Comparison of ENCODE assay signal across 9 cellular contexts in genomic region chr2:96873651-96874096, GRCh38. TPM values are rescaled to one million over a fixed set of nuclear protein-coding genes. Genes with fewer than 3 reads are reported as not detected.
DNase-seq lines count a peak whose midpoint lies in the region; ATAC-seq, FAIRE-seq and TF ChIP-seq lines count a peak whose summit lies in the region.
"Had no signal": no experiment of that assay in that cellular context is flagged by ENCODE, and none has a peak within 500 bp of the region (broad histone marks: within the 10 kb centered on the region; RNA-seq: fewer than 3 reads in every experiment).

No MANE protein-coding gene starts in this region.

- peaks cover 25% of the 10 kb centered on the region for H3K4me1 ChIP-seq in effector memory CD4-positive, alpha-beta T cell (ENCODE audit: control insufficient read depth, insufficient read depth, low read length, poor library complexity, severe bottlenecking)
- peaks cover 45 to 57% of the 10 kb centered on the region in 2 experiments for H3K4me1 ChIP-seq in trophoblast cell (ENCODE audit: control insufficient read depth in 1 of 2, insufficient read depth in 2 of 2, low read length in 2 of 2)

- DNase-seq in GM12891 (ENCODE audit: insufficient read length, low spot score) (no peak), trophoblast cell (peak in 1 of 2 donors; percentile 46), NCI-H1930 (lab: John Stamatoyannopoulos, UW) (no peak)
- no peak for DNase-seq in effector memory CD4-positive, alpha-beta T cell
- DNase-seq: activated effector memory CD4-positive, alpha-beta T cell treated with anti-CD3 and anti-CD28 coated beads, Interleukin-2, amount 50 U/mL, for 16 hours; NCI-H446 had no signal

- ATAC-seq in GM18861 (IDR thresholded peaks at IDR 0.05; ENCODE audit: unreplicated experiment) (no peak), HG02884 (IDR thresholded peaks at IDR 0.05; ENCODE audit: unreplicated experiment) (no peak)

- FAIRE-seq in GM12891 (lab: Jason Lieb, UNC) = no peak
- FAIRE-seq: endometrium had no signal

- H3K4ac ChIP-seq in trophoblast cell (ENCODE audit: low read depth, low read length) = peak overlapping the region; percentile 35

- H3K23ac ChIP-seq in trophoblast cell (ENCODE audit: low read length) = no peak overlapping the region

- H3K27me3 ChIP-seq in effector memory CD4-positive, alpha-beta T cell (replicated peaks; ENCODE audit: control insufficient read depth, insufficient read depth, low read length, poor library complexity, severe bottlenecking) = no peaks in the 10 kb centered on the region
- no peaks in the 10 kb centered on the region for H3K27me3 ChIP-seq in trophoblast cell (ENCODE audit: insufficient read depth, low read length)

- no peak overlapping the region for H3K4me3 ChIP-seq in effector memory CD4-positive, alpha-beta T cell (ENCODE audit: insufficient read depth, low read depth, low read length, poor library complexity, severe bottlenecking)
- no peak overlapping the region for H3K4me3 ChIP-seq in trophoblast cell (ENCODE audit: low read depth, low read length)

- peak overlapping the region; percentile 79 for H2BK5ac ChIP-seq in trophoblast cell (ENCODE audit: low read depth, low read length, poor library complexity)

- peak overlapping the region; percentile 37 for H3K4me2 ChIP-seq in trophoblast cell (ENCODE audit: low read length)

- H4K91ac ChIP-seq in trophoblast cell (ENCODE audit: low read depth, low read length) = peak overlapping the region; percentile 90

- H3K79me2 ChIP-seq in trophoblast cell (ENCODE audit: control insufficient read depth, insufficient read depth, low read length, poor library complexity) = peaks cover 26% of the 10 kb centered on the region

- H3K9me3 ChIP-seq in effector memory CD4-positive, alpha-beta T cell (ENCODE audit: control insufficient read depth, low read length) = no peaks in the 10 kb centered on the region
- peaks cover 4% of the 10 kb centered on the region for H3K9me3 ChIP-seq in trophoblast cell (ENCODE audit: insufficient read depth, low read depth, low read length)

- no peak for TF ChIP-seq POLR2A in GM12891 (IDR thresholded peaks at IDR 0.05; ENCODE audit: low read depth, low read length)

- H4K8ac ChIP-seq in trophoblast cell (ENCODE audit: low read depth, low read length) = peak overlapping the region; percentile 69

- H3K9ac ChIP-seq in trophoblast cell (ENCODE audit: low read length) = no peak overlapping the region

- peak overlapping the region; percentile 89 for H2BK12ac ChIP-seq in trophoblast cell (ENCODE audit: low read length)

- H3K79me1 ChIP-seq in trophoblast cell (ENCODE audit: low read length) = peaks cover 72% of the 10 kb centered on the region

- peak overlapping the region; percentile 75 for H4K12ac ChIP-seq in trophoblast cell (ENCODE audit: low read depth, low read length)

- H3K27ac ChIP-seq in effector memory CD4-positive, alpha-beta T cell (ENCODE audit: insufficient read depth, low read length, poor library complexity, severe bottlenecking) = peak overlapping the region; percentile 33
- H3K27ac ChIP-seq in trophoblast cell (ENCODE audit: low read depth, low read length) = peak overlapping the region; percentile 90

- WGBS in trophoblast cell (ENCODE audit: extremely low coverage, insufficient coverage, insufficient read length) = no CpG with 5 or more reads among the region's 8 CpGs

- H3K36me3 ChIP-seq in effector memory CD4-positive, alpha-beta T cell (ENCODE audit: control insufficient read depth, insufficient read depth, low read length) = no peaks in the 10 kb centered on the region
- H3K36me3 ChIP-seq in trophoblast cell (ENCODE audit: control insufficient read depth in 1 of 2, insufficient read depth in 2 of 2, low read length in 2 of 2) = no peaks in the 10 kb centered on the region

- H2AK5ac ChIP-seq in trophoblast cell (ENCODE audit: low read length) = peak overlapping the region; percentile 73

- peak overlapping the region; percentile 77 for H2BK120ac ChIP-seq in trophoblast cell (ENCODE audit: insufficient read depth, low read length, poor library complexity)

- peak overlapping the region; percentile 54 for H3K18ac ChIP-seq in trophoblast cell (ENCODE audit: low read length)

- H2AFZ ChIP-seq in trophoblast cell (ENCODE audit: insufficient read depth, low read length, poor library complexity) = peak overlapping the region; percentile 12

- peak overlapping the region; percentile 78 for H3K14ac ChIP-seq in trophoblast cell (ENCODE audit: low read length)

TF ChIP-seq in GM12891, 5 proteins besides CTCF, POLR2A, EP300 and RAD21:
- no peak for TF ChIP-seq POLR2AphosphoS5 (IDR thresholded peaks at IDR 0.05; ENCODE audit: low read depth, low read length)
- TF ChIP-seq SPI1 (IDR thresholded peaks at IDR 0.05; ENCODE audit: low read depth, low read length) = peak; percentile 77

RNA-seq across cellular contexts. Expression of gene SEMA4C, which starts 3.8 kb away (rescaled TPM):
- polyA plus RNA-seq in GM12891 (2012; ENCODE audit: low read depth, missing spikeins) = 8.8 TPM
- polyA plus RNA-seq in trophoblast cell (2013) = 157 and 161 TPM in 2 replicates

RNA-seq across cellular contexts. Expression of gene ANKRD39, which starts 15.9 kb away (rescaled TPM):
- 14.9 TPM for polyA plus RNA-seq in GM12891 (2012; ENCODE audit: low read depth, missing spikeins)
- polyA plus RNA-seq in trophoblast cell (2013) = 32.8 and 33.4 TPM in 2 replicates

RNA-seq across cellular contexts. Expression of gene ANKRD23, which starts 29.9 kb away (rescaled TPM):
- 2.2 TPM for polyA plus RNA-seq in GM12891 (2012; ENCODE audit: low read depth, missing spikeins)
- 4.5 and 4.7 TPM in 2 replicates for polyA plus RNA-seq in trophoblast cell (2013)

RNA-seq across cellular contexts. Expression of gene CNNM3, which starts 57.6 kb away (rescaled TPM):
- 5.2 TPM for polyA plus RNA-seq in GM12891 (2012; ENCODE audit: low read depth, missing spikeins)
- polyA plus RNA-seq in trophoblast cell (2013) = 13.3 and 13.9 TPM in 2 replicates
